Comparison of ENCODE assay signal across 10 cellular contexts in genomic region chr7:138170959-138171703, GRCh38.
DNase-seq lines count a peak whose midpoint lies in the region; ATAC-seq and TF ChIP-seq lines count a peak whose summit lies in the region.
"Had no signal": no experiment of that assay in that cellular context is flagged by ENCODE, and none has a peak within 500 bp of the region (broad histone marks: within the 10 kb centered on the region; RNA-seq: fewer than 3 reads in every experiment).

No MANE protein-coding gene starts in this region.

- H3K9ac ChIP-seq in iPS-15b (ENCODE audit: low read depth, low read length): peak overlapping the region; percentile 3

- ATAC-seq in GM18868 (IDR thresholded peaks at IDR 0.05; ENCODE audit: unreplicated experiment) (peak; percentile 89), GM21723 (IDR thresholded peaks at IDR 0.05; ENCODE audit: unreplicated experiment) (peak; percentile 98), HG03439 (IDR thresholded peaks at IDR 0.05; ENCODE audit: unreplicated experiment) (peak; percentile 92), upper lobe of left lung (ENCODE audit: low FRiP score in 2 of 2) (no peak)

- no peak for TF ChIP-seq EP300 in upper lobe of left lung (IDR thresholded peaks at IDR 0.05)

- H3K9me3 ChIP-seq in iPS-15b (ENCODE audit: control insufficient read depth, insufficient read depth, low read length): no peaks in the 10 kb centered on the region
- peaks cover 0 to 2% (median 1%) of the 10 kb centered on the region in 4 donors for H3K9me3 ChIP-seq in upper lobe of left lung

- WGBS in upper lobe of left lung, 2 donors: 87 to 89% methylated on average over 7 of the region's 7 CpGs

- intact Hi-C loops in dorsolateral prefrontal cortex (cut with DNase I): no loop called here

- DNase-seq in activated CD4-positive, CD25-positive, alpha-beta regulatory T cell treated with anti-CD3 and anti-CD28 coated beads, Interleukin-2, amount 50 U/mL, for 72 hours: no peak
- DNase-seq in upper lobe of left lung (no peak), T1000 (lab: John Stamatoyannopoulos, UW) (no peak), dorsolateral prefrontal cortex (no peak)
- DNase-seq: activated CD4-positive, alpha-beta memory T cell treated with anti-CD3 and anti-CD28 coated beads, Interleukin-2, amount 10 ng/mL, durations not matched to agents 7 days and 5 days; NCI-H510A had no signal

- H3K27ac ChIP-seq in upper lobe of left lung: no peak overlapping the region
- H3K27ac ChIP-seq in dorsolateral prefrontal cortex: no peak overlapping the region

- H3K27me3 ChIP-seq in iPS-15b (ENCODE audit: control insufficient read depth, insufficient read depth, low read length) (no peaks in the 10 kb centered on the region), upper lobe of left lung (no peaks in the 10 kb centered on the region), dorsolateral prefrontal cortex (peaks cover 0 to 5% (median 0%) of the 10 kb centered on the region in 45 donors)

- no peak for TF ChIP-seq POLR2A in upper lobe of left lung (IDR thresholded peaks at IDR 0.05)

- TF ChIP-seq CTCF in upper lobe of left lung (IDR thresholded peaks at IDR 0.05) (no peak), dorsolateral prefrontal cortex (IDR thresholded peaks at IDR 0.05 in 54 of 56, conservative IDR thresholded peaks at IDR 0.05 in 2 of 56; ENCODE audit: low read depth in 1 of 56, partially characterized antibody in 56 of 56) (no peak)

- H3K36me3 ChIP-seq in iPS-15b (ENCODE audit: control insufficient read depth, insufficient read depth, low read length) (no peaks in the 10 kb centered on the region), upper lobe of left lung (no peaks in the 10 kb centered on the region)

- H3K4me3 ChIP-seq in iPS-15b (ENCODE audit: low read depth, low read length) (no peak overlapping the region), upper lobe of left lung (no peak overlapping the region), dorsolateral prefrontal cortex (no peak overlapping the region)

- H3K4me1 ChIP-seq in iPS-15b (ENCODE audit: control insufficient read depth, insufficient read depth, low read length) (peaks cover 30% of the 10 kb centered on the region), upper lobe of left lung (no peaks in the 10 kb centered on the region)

Comparison
In these comparisons a context has a peak if more than half of its experiments do, and no peak if none do; other contexts are left out.
1. ATAC-seq: peak in GM18868 (single experiment), GM21723 (single experiment) and HG03439 (single experiment); none in upper lobe of left lung (0 of 2).